In the genomic region with DNA sequence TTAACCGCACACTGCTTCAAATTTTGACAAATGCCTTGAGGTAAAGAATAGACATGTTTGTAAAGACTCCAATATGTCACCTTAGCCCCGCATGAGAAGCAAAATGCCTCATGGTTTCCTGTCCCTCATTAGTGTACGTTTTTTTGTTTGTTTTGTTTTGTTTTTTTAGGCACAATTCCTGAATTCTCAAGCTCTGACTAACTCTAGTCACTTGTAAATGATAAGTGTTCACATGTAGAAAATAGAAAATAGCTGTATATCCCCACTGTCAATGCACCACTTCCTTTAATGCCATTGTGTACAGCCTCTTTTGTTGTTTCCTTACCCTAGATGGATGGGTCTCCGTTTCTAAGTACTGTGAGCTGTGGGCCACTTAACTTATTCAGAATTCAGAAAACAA, we compare ENCODE assay signal across 1 cellular context.
TF ChIP-seq lines count a peak whose summit lies in the region.

No MANE protein-coding gene starts in this region.

TF ChIP-seq in HepG2, 621 proteins besides CTCF, POLR2A, EP300 and RAD21 (continued from another document):
- TF ChIP-seq, protein P1, sequence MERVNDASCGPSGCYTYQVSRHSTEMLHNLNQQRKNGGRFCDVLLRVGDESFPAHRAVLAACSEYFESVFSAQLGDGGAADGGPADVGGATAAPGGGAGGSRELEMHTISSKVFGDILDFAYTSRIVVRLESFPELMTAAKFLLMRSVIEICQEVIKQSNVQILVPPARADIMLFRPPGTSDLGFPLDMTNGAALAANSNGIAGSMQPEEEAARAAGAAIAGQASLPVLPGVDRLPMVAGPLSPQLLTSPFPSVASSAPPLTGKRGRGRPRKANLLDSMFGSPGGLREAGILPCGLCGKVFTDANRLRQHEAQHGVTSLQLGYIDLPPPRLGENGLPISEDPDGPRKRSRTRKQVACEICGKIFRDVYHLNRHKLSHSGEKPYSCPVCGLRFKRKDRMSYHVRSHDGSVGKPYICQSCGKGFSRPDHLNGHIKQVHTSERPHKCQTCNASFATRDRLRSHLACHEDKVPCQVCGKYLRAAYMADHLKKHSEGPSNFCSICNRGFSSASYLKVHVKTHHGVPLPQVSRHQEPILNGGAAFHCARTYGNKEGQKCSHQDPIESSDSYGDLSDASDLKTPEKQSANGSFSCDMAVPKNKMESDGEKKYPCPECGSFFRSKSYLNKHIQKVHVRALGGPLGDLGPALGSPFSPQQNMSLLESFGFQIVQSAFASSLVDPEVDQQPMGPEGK (CRISPR knock-in tag; IDR thresholded peaks at IDR 0.05): no peak
- TF ChIP-seq GABPA (IDR thresholded peaks at IDR 0.05; ENCODE audit: low read depth, low read length): no peak
- no peak for TF ChIP-seq GABPA (CRISPR knock-in tag; IDR thresholded peaks at IDR 0.05; ENCODE audit: low read depth)
- no peak for TF ChIP-seq GZF1 (CRISPR knock-in tag; IDR thresholded peaks at IDR 0.05)
- TF ChIP-seq, protein P2, sequence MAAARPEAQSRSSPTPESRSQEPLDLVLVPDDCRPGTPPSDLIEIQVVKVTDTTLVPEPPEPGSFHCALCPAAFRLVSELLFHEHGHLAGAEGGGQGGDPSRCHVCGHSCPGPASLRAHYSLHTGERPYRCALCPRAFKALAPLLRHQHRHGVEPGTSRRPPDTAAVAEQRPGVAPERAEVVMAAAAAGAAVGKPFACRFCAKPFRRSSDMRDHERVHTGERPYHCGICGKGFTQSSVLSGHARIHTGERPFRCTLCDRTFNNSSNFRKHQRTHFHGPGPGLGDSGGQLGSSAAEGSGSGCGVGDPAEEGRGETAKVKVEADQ (CRISPR knock-in tag; IDR thresholded peaks at IDR 0.05; ENCODE audit: borderline replicate concordance): no peak
- no peak for TF ChIP-seq CREB1 (IDR thresholded peaks at IDR 0.05)
- TF ChIP-seq CREB1 (CRISPR knock-in tag; IDR thresholded peaks at IDR 0.05): no peak
- TF ChIP-seq, protein P3, sequence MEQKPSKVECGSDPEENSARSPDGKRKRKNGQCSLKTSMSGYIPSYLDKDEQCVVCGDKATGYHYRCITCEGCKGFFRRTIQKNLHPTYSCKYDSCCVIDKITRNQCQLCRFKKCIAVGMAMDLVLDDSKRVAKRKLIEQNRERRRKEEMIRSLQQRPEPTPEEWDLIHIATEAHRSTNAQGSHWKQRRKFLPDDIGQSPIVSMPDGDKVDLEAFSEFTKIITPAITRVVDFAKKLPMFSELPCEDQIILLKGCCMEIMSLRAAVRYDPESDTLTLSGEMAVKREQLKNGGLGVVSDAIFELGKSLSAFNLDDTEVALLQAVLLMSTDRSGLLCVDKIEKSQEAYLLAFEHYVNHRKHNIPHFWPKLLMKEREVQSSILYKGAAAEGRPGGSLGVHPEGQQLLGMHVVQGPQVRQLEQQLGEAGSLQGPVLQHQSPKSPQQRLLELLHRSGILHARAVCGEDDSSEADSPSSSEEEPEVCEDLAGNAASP (CRISPR knock-in tag; IDR thresholded peaks at IDR 0.05; ENCODE audit: borderline replicate concordance): no peak
- no peak for TF ChIP-seq MED8 (CRISPR knock-in tag; IDR thresholded peaks at IDR 0.05; ENCODE audit: insufficient replicate concordance)
- TF ChIP-seq, protein P4, sequence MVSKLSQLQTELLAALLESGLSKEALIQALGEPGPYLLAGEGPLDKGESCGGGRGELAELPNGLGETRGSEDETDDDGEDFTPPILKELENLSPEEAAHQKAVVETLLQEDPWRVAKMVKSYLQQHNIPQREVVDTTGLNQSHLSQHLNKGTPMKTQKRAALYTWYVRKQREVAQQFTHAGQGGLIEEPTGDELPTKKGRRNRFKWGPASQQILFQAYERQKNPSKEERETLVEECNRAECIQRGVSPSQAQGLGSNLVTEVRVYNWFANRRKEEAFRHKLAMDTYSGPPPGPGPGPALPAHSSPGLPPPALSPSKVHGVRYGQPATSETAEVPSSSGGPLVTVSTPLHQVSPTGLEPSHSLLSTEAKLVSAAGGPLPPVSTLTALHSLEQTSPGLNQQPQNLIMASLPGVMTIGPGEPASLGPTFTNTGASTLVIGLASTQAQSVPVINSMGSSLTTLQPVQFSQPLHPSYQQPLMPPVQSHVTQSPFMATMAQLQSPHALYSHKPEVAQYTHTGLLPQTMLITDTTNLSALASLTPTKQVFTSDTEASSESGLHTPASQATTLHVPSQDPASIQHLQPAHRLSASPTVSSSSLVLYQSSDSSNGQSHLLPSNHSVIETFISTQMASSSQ (IDR thresholded peaks at IDR 0.05; ENCODE audit: low read depth): no peak
- TF ChIP-seq, protein P4 (CRISPR knock-in tag; IDR thresholded peaks at IDR 0.05; ENCODE audit: borderline replicate concordance): no peak
- TF ChIP-seq, protein P5, sequence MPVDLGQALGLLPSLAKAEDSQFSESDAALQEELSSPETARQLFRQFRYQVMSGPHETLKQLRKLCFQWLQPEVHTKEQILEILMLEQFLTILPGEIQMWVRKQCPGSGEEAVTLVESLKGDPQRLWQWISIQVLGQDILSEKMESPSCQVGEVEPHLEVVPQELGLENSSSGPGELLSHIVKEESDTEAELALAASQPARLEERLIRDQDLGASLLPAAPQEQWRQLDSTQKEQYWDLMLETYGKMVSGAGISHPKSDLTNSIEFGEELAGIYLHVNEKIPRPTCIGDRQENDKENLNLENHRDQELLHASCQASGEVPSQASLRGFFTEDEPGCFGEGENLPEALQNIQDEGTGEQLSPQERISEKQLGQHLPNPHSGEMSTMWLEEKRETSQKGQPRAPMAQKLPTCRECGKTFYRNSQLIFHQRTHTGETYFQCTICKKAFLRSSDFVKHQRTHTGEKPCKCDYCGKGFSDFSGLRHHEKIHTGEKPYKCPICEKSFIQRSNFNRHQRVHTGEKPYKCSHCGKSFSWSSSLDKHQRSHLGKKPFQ (CRISPR knock-in tag; IDR thresholded peaks at IDR 0.05; ENCODE audit: insufficient replicate concordance): no peak
- no peak for TF ChIP-seq ZNF331 (CRISPR knock-in tag; IDR thresholded peaks at IDR 0.05)
- no peak for TF ChIP-seq PAF1 (CRISPR knock-in tag; IDR thresholded peaks at IDR 0.05)
- TF ChIP-seq FOXP1 (IDR thresholded peaks at IDR 0.05): no peak
- no peak for TF ChIP-seq FOXP1 (CRISPR knock-in tag; IDR thresholded peaks at IDR 0.05)
